Comparison of ENCODE assay signal across 14 cellular contexts in genomic region chr12:113837059-113837458, GRCh38.
"Had no signal": no experiment of that assay in that cellular context is flagged by ENCODE, and none has a peak within 500 bp of the region (broad histone marks: within the 10 kb centered on the region; RNA-seq: fewer than 3 reads in every experiment).

No MANE protein-coding gene starts in this region.

- H3K9me3 ChIP-seq: body of pancreas, gastroesophageal sphincter, transverse colon had no signal

- DNase-seq: activated naive CD4-positive, alpha-beta T cell treated with anti-CD3 and anti-CD28 coated beads, Interleukin-2, amount 10 ng/mL, durations not matched to agents 7 days and 5 days; amniotic stem cell; body of pancreas; cerebellar nuclear complex; kidney; left ventricle myocardium superior; stimulated activated CD4-positive, alpha-beta T cell treated with anti-CD3 and anti-CD28 coated beads, Interleukin-2, amount 100 ng/mL, for 24 hours; stimulated activated naive B cell treated with anti-CD40 and anti-IgM and Interleukin-4, amounts not matched to agents 10 μg/mL and 1 μg/mL and 100 μg/mL, for 72 hours; transverse colon had no signal

- H3K27me3 ChIP-seq: body of pancreas, gastroesophageal sphincter, transverse colon had no signal

- H3K36me3 ChIP-seq: transverse colon had no signal

- H3K27me3 Mint-ChIP-seq: activated naive CD4-positive, alpha-beta T cell treated with anti-CD3 and anti-CD28 coated beads, Interleukin-2, amount 10 ng/mL, durations not matched to agents 7 days and 5 days; stimulated activated naive B cell treated with anti-CD40 and anti-IgM and Interleukin-4, amounts not matched to agents 10 μg/mL and 1 μg/mL and 100 μg/mL, for 72 hours had no signal

- H3K36me3 Mint-ChIP-seq: activated naive CD4-positive, alpha-beta T cell treated with anti-CD3 and anti-CD28 coated beads, Interleukin-2, amount 10 ng/mL, durations not matched to agents 7 days and 5 days had no signal

- H3K9me3 Mint-ChIP-seq: activated naive CD4-positive, alpha-beta T cell treated with anti-CD3 and anti-CD28 coated beads, Interleukin-2, amount 10 ng/mL, durations not matched to agents 7 days and 5 days; activated T-helper 2 cell treated with anti-CD3 and anti-CD28 coated beads, Interferon-gamma antibody, Interleukin-2, Interleukin-4, amounts not matched to agents 10 μg/mL and 5 μg/mL and 100 μg/mL, durations not matched to agents 14 hours and 24 hours and 36 hours; stimulated activated naive B cell treated with anti-CD40 and anti-IgM and Interleukin-4, amounts not matched to agents 10 μg/mL and 1 μg/mL and 100 μg/mL, for 72 hours had no signal

- H3K27ac ChIP-seq: body of pancreas, gastroesophageal sphincter, transverse colon had no signal

- H3K4me1 ChIP-seq: body of pancreas, gastroesophageal sphincter, transverse colon had no signal

- H3K27ac Mint-ChIP-seq: activated naive CD4-positive, alpha-beta T cell treated with anti-CD3 and anti-CD28 coated beads, Interleukin-2, amount 10 ng/mL, durations not matched to agents 7 days and 5 days; activated T-helper 2 cell treated with anti-CD3 and anti-CD28 coated beads, Interferon-gamma antibody, Interleukin-2, Interleukin-4, amounts not matched to agents 10 μg/mL and 5 μg/mL and 100 μg/mL, durations not matched to agents 14 hours and 24 hours and 36 hours; stimulated activated naive B cell treated with anti-CD40 and anti-IgM and Interleukin-4, amounts not matched to agents 10 μg/mL and 1 μg/mL and 100 μg/mL, for 72 hours had no signal

- ATAC-seq: activated CD4-positive, CD25-positive, alpha-beta regulatory T cell treated with anti-CD3 and anti-CD28 coated beads, Interleukin-2, amount 50 U/mL, for 24 hours; body of pancreas; esophagus mucosa; gastroesophageal sphincter; left ventricle myocardium superior; right cardiac atrium; stimulated activated naive B cell treated with anti-CD40 and anti-IgM and Interleukin-4, amounts not matched to agents 10 μg/mL and 1 μg/mL and 100 μg/mL, for 72 hours had no signal

- H3K4me3 Mint-ChIP-seq: activated naive CD4-positive, alpha-beta T cell treated with anti-CD3 and anti-CD28 coated beads, Interleukin-2, amount 10 ng/mL, durations not matched to agents 7 days and 5 days; stimulated activated naive B cell treated with anti-CD40 and anti-IgM and Interleukin-4, amounts not matched to agents 10 μg/mL and 1 μg/mL and 100 μg/mL, for 72 hours had no signal

- H3K4me3 ChIP-seq: body of pancreas, gastroesophageal sphincter, transverse colon had no signal
